Comparison of ENCODE assay signal across 1 cellular context in genomic region chr10:36779238-36779846, GRCh38.
TF ChIP-seq lines count a peak whose summit lies in the region.

No MANE protein-coding gene starts in this region.

TF ChIP-seq in WTC11, 78 proteins besides CTCF, POLR2A, EP300 and RAD21 (continued from another document):
- TF ChIP-seq, protein P1, sequence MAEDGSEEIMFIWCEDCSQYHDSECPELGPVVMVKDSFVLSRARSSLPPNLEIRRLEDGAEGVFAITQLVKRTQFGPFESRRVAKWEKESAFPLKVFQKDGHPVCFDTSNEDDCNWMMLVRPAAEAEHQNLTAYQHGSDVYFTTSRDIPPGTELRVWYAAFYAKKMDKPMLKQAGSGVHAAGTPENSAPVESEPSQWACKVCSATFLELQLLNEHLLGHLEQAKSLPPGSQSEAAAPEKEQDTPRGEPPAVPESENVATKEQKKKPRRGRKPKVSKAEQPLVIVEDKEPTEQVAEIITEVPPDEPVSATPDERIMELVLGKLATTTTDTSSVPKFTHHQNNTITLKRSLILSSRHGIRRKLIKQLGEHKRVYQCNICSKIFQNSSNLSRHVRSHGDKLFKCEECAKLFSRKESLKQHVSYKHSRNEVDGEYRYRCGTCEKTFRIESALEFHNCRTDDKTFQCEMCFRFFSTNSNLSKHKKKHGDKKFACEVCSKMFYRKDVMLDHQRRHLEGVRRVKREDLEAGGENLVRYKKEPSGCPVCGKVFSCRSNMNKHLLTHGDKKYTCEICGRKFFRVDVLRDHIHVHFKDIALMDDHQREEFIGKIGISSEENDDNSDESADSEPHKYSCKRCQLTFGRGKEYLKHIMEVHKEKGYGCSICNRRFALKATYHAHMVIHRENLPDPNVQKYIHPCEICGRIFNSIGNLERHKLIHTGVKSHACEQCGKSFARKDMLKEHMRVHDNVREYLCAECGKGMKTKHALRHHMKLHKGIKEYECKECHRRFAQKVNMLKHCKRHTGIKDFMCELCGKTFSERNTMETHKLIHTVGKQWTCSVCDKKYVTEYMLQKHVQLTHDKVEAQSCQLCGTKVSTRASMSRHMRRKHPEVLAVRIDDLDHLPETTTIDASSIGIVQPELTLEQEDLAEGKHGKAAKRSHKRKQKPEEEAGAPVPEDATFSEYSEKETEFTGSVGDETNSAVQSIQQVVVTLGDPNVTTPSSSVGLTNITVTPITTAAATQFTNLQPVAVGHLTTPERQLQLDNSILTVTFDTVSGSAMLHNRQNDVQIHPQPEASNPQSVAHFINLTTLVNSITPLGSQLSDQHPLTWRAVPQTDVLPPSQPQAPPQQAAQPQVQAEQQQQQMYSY (CRISPR knock-in tag; IDR thresholded peaks at IDR 0.05), result no peak
- TF ChIP-seq CREB1 (CRISPR knock-in tag; IDR thresholded peaks at IDR 0.05) (no peak), E2F5 (CRISPR knock-in tag; IDR thresholded peaks at IDR 0.05) (no peak), ZNF317 (CRISPR knock-in tag; IDR thresholded peaks at IDR 0.05; ENCODE audit: borderline replicate concordance, low read depth) (no peak)
- TF ChIP-seq, protein P2, sequence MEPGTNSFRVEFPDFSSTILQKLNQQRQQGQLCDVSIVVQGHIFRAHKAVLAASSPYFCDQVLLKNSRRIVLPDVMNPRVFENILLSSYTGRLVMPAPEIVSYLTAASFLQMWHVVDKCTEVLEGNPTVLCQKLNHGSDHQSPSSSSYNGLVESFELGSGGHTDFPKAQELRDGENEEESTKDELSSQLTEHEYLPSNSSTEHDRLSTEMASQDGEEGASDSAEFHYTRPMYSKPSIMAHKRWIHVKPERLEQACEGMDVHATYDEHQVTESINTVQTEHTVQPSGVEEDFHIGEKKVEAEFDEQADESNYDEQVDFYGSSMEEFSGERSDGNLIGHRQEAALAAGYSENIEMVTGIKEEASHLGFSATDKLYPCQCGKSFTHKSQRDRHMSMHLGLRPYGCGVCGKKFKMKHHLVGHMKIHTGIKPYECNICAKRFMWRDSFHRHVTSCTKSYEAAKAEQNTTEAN (CRISPR knock-in tag; IDR thresholded peaks at IDR 0.05), result no peak
TF ChIP-seq in WTC11: peak in this region for 0.
